8 cellular contexts compared by ENCODE assay signal in genomic region chr2:105789745-105790466, GRCh38. TPM values are rescaled to one million over a fixed set of nuclear protein-coding genes. Genes with fewer than 3 reads are reported as not detected.
DNase-seq lines count a peak whose midpoint lies in the region; ATAC-seq and TF ChIP-seq lines count a peak whose summit lies in the region.

No MANE protein-coding gene starts in this region.

- H3K36me3 ChIP-seq in HCT116 (ENCODE audit: control insufficient read depth in 1 of 2, insufficient read depth in 2 of 2, low read length in 2 of 2), result no peaks in the 10 kb centered on the region

- H3K9ac ChIP-seq in HCT116 (ENCODE audit: low read length), result no peak overlapping the region

- no peak overlapping the region for H3K4me3 ChIP-seq in HCT116 (replicated peaks in 1 of 2; ENCODE audit: low read depth in 1 of 2, low read length in 2 of 2)
- H3K4me3 ChIP-seq in fibroblast of mammary gland (ENCODE audit: control insufficient read depth, low read depth, low read length), result no peak overlapping the region

- no TSS peak for BruUV-seq in HCT116 (replicated peaks; lab: Mats Ljungman, UMichigan)

- H3K9me3 ChIP-seq in HCT116 (ENCODE audit: control insufficient read depth in 1 of 2, insufficient read depth in 1 of 2, low read depth in 1 of 2, low read length in 2 of 2), result no peaks in the 10 kb centered on the region

- H3K27ac ChIP-seq in HCT116 (ENCODE audit: low read depth, low read length), result no peak overlapping the region

- H3K4me2 ChIP-seq in HCT116 (ENCODE audit: low read length), result peak overlapping the region; percentile 29; the same call in 1 of the 2 replicates

- intact Hi-C loops in HCT116 (cut with micrococcal nuclease) (no loop called here), sciatic nerve (cut with DNase I) (no loop called here)

- no peak overlapping the region for H2AFZ ChIP-seq in HCT116 (ENCODE audit: low read depth, low read length, poor library complexity, severe bottlenecking)

- H4K20me1 ChIP-seq in HCT116 (ENCODE audit: insufficient read depth), result no peaks in the 10 kb centered on the region

- DNase-seq in HCT116 (ENCODE audit: low read depth, low spot score) (no peak), MV-4-11 (lab: John Stamatoyannopoulos, UW) (peak; percentile 98), activated T-cell treated with anti-CD3 and anti-CD28 coated beads for 24 hours (ENCODE audit: low read depth) (peak; percentile 62), fibroblast of mammary gland (ENCODE audit: low read depth) (peak; percentile 60), sciatic nerve (ENCODE audit: low spot score) (no peak), NCI-H146 treated with DMSO at 0.1 percent for 48 hours (lab: John Stamatoyannopoulos, UW; ENCODE audit: unreplicated experiment) (no peak), NCI-H526 (lab: John Stamatoyannopoulos, UW) (no peak)

- H3K4me1 ChIP-seq in HCT116 (ENCODE audit: control insufficient read depth in 1 of 2, insufficient read depth in 2 of 2, low read length in 2 of 2), result peaks cover 9 to 18% of the 10 kb centered on the region in 2 experiments; a peak in 2 of 4 replicates

- no peak for TF ChIP-seq RAD21 in HCT116 (IDR thresholded peaks at IDR 0.05; ENCODE audit: low read depth)

- ATAC-seq in HCT116 (0 out of 2 replicates have a peak, but pooled peaks have one; percentile 25), sciatic nerve (peak; percentile 68)

- no peaks in the 10 kb centered on the region for H3K27me3 ChIP-seq in HCT116 (ENCODE audit: insufficient read depth, low read length)

- POLR2A ChIA-PET in HCT116 (lab: Charles Lee), result no interaction called here

- peaks cover 25% of the 10 kb centered on the region for H3K79me2 ChIP-seq in HCT116 (ENCODE audit: insufficient read depth, low read length)

- TF ChIP-seq CTCF in GM12873 (IDR thresholded peaks at IDR 0.05; ENCODE audit: insufficient read depth, low read depth, low read length, missing control alignments) (peak; percentile 41), HCT116 (IDR thresholded peaks at IDR 0.05 in 2 of 3, conservative IDR thresholded peaks at IDR 0.05 in 1 of 3; ENCODE audit: borderline replicate concordance in 1 of 3, insufficient read depth in 1 of 3, low read depth in 2 of 3, low read length in 2 of 3) (0 out of 6 replicates have a peak, but pooled peaks of 1 of the 3 experiments have one; percentile 24), fibroblast of mammary gland (conservative IDR thresholded peaks at IDR 0.05; ENCODE audit: control insufficient read depth, insufficient read depth, low read depth, low read length) (no peak)

- H3K9me2 ChIP-seq in HCT116 (ENCODE audit: insufficient read depth), result no peaks in the 10 kb centered on the region

- RAD21 ChIA-PET in HCT116 (lab: Charles Lee; ENCODE audit: low non-redundant PET in 1 of 2, low total read pairs in 2 of 2, uncharacterized antibody in 2 of 2, unreplicated experiment in 2 of 2), result no interaction called here

- CTCF ChIA-PET in HCT116 (lab: Charles Lee), result no interaction called here

- TF ChIP-seq POLR2A in HCT116 (IDR thresholded peaks at IDR 0.05; ENCODE audit: borderline replicate concordance, extremely low read depth, insufficient read depth, insufficient read length), result no peak

TF ChIP-seq in HCT116, 20 proteins besides CTCF, POLR2A, EP300 and RAD21:
- TF ChIP-seq POLR2AphosphoS5 (IDR thresholded peaks at IDR 0.05; ENCODE audit: low read depth, low read length) (no peak), JUND (IDR thresholded peaks at IDR 0.05) (no peak), CBX3 (IDR thresholded peaks at IDR 0.05; ENCODE audit: low read depth) (no peak), SIN3A (IDR thresholded peaks at IDR 0.05; ENCODE audit: low read depth) (no peak)

RNA-seq across cellular contexts. Expression of gene NCK2, which starts 45.2 kb away (rescaled TPM):
- total RNA-seq in HCT116 (2021; ENCODE audit: unreplicated experiment), result 26.7 TPM
- polyA plus RNA-seq in HCT116 (2012), result 27.5 and 33.1 TPM in 2 replicates
- 31.0 TPM for total RNA-seq in sciatic nerve

Comparison
In these comparisons a context has a peak if more than half of its experiments do, and no peak if none do; other contexts are left out.
1. DNase-seq: peak in MV-4-11 (single experiment), activated T-cell treated with anti-CD3 and anti-CD28 coated beads for 24 hours (single experiment) and fibroblast of mammary gland (single experiment); none in HCT116 (single experiment), sciatic nerve (single experiment), NCI-H146 treated with DMSO at 0.1 percent for 48 hours (single experiment) and NCI-H526 (0 of 2).